In genomic region chr2:5592906-5593305, GRCh38 we compare ENCODE assay signal across 14 cellular contexts.
DNase-seq lines count a peak whose midpoint lies in the region; ATAC-seq and TF ChIP-seq lines count a peak whose summit lies in the region.
"Had no signal": no experiment of that assay in that cellular context is flagged by ENCODE, and none has a peak within 500 bp of the region (broad histone marks: within the 10 kb centered on the region; RNA-seq: fewer than 3 reads in every experiment).

No MANE protein-coding gene starts in this region.

- WGBS in neuronal stem cell (ENCODE audit: extremely low coverage in 2 of 2, insufficient read length in 2 of 2, insufficient replicate concordance in 1 of 2), 2 donors = no CpG with 5 or more reads among the region's 3 CpGs

- no peaks in the 10 kb centered on the region for H3K79me1 ChIP-seq in neuronal stem cell (ENCODE audit: low read depth, low read length)

- H3K23ac ChIP-seq in neuronal stem cell (ENCODE audit: low read depth, low read length, poor library complexity) = no peak overlapping the region

- no peak overlapping the region for H4K91ac ChIP-seq in neuronal stem cell (ENCODE audit: low read depth, low read length, poor library complexity)

- no peak for ATAC-seq in GM18520 (IDR thresholded peaks at IDR 0.05; ENCODE audit: unreplicated experiment)
- ATAC-seq: A549 had no signal

- H3K4me3 ChIP-seq in astrocyte of the cerebellum (ENCODE audit: low read depth, low read length) (no peak overlapping the region), fibroblast of lung (replicated peaks in 1 of 4; ENCODE audit: control extremely low read depth in 1 of 4, insufficient read depth in 1 of 4, low read depth in 3 of 4, low read length in 4 of 4) (no peak overlapping the region), neuronal stem cell (ENCODE audit: low read length in 2 of 2) (no peak overlapping the region)
- H3K4me3 ChIP-seq: A549, BLaER1, GM23248 had no signal

- H3K4ac ChIP-seq in neuronal stem cell (ENCODE audit: low read length) = no peak overlapping the region

- no peaks in the 10 kb centered on the region for H3K36me3 ChIP-seq in fibroblast of lung (ENCODE audit: control insufficient read depth, insufficient read depth, low read length)
- H3K36me3 ChIP-seq in neuronal stem cell (replicated peaks in 1 of 2; ENCODE audit: control insufficient read depth in 2 of 2, insufficient read depth in 2 of 2, low read length in 2 of 2) = no peaks in the 10 kb centered on the region
- H3K36me3 ChIP-seq: BLaER1 had no signal

- H3K27me3 ChIP-seq in fibroblast of lung (ENCODE audit: control insufficient read depth, insufficient read depth, low read length) (no peaks in the 10 kb centered on the region), neuronal stem cell (ENCODE audit: control insufficient read depth in 3 of 3, insufficient read depth in 3 of 3, low read depth in 1 of 3, low read length in 3 of 3) (no peaks in the 10 kb centered on the region)
- H3K27me3 ChIP-seq: BLaER1 had no signal

- H3K4me1 ChIP-seq in fibroblast of lung (ENCODE audit: control insufficient read depth, extremely low read depth, insufficient read depth, low read length) = no peaks in the 10 kb centered on the region
- H3K4me1 ChIP-seq in neuronal stem cell (ENCODE audit: control insufficient read depth in 2 of 2, insufficient read depth in 1 of 2, low read depth in 1 of 2, low read length in 2 of 2) = peaks cover 0 to 3% of the 10 kb centered on the region in 2 donors
- H3K4me1 ChIP-seq: A549, BLaER1, Caco-2 had no signal

- no peak overlapping the region for H2BK120ac ChIP-seq in neuronal stem cell (ENCODE audit: low read depth, low read length)

- H3K14ac ChIP-seq in neuronal stem cell (ENCODE audit: low read length) = no peak overlapping the region

- H3K9ac ChIP-seq in fibroblast of lung (ENCODE audit: insufficient read depth, low read length) (no peak overlapping the region), neuronal stem cell (ENCODE audit: low read depth, low read length, poor library complexity) (no peak overlapping the region)
- H3K9ac ChIP-seq: BLaER1, GM23248 had no signal

- H3K79me2 ChIP-seq in fibroblast of lung (ENCODE audit: control insufficient read depth, insufficient read depth, low read length) = no peaks in the 10 kb centered on the region

- H3K4me2 ChIP-seq in fibroblast of lung (ENCODE audit: extremely low read depth, insufficient read depth, low read length) = no peak overlapping the region
- H3K4me2 ChIP-seq in neuronal stem cell (ENCODE audit: insufficient read depth, low read length, poor library complexity, severe bottlenecking) = no peak overlapping the region
- H3K4me2 ChIP-seq: A549, BLaER1 had no signal

- no peak overlapping the region for H2BK5ac ChIP-seq in neuronal stem cell (ENCODE audit: low read length)

- H2BK15ac ChIP-seq in neuronal stem cell (ENCODE audit: low read length) = no peak overlapping the region

- H3K9me3 ChIP-seq in fibroblast of lung (ENCODE audit: control insufficient read depth, insufficient read depth, low read depth, low read length) = no peaks in the 10 kb centered on the region
- no peaks in the 10 kb centered on the region for H3K9me3 ChIP-seq in neuronal stem cell (replicated peaks in 1 of 2; ENCODE audit: control insufficient read depth in 2 of 2, insufficient read depth in 1 of 2, low read depth in 1 of 2, low read length in 2 of 2)
- H3K9me3 ChIP-seq: BLaER1, Caco-2 had no signal

- no peak overlapping the region for H2AK5ac ChIP-seq in neuronal stem cell (ENCODE audit: low read depth, low read length)

- no peaks in the 10 kb centered on the region for H4K20me1 ChIP-seq in fibroblast of lung (ENCODE audit: control insufficient read depth, extremely low read depth, insufficient read depth, low read length)
- H4K20me1 ChIP-seq: BLaER1 had no signal

- H4K8ac ChIP-seq in neuronal stem cell (ENCODE audit: low read depth, low read length) = no peak overlapping the region

- H3K27ac ChIP-seq in fibroblast of lung (ENCODE audit: insufficient read depth, low read length) (no peak overlapping the region), neuronal stem cell (replicated peaks; ENCODE audit: low read length) (no peak overlapping the region)
- H3K27ac ChIP-seq: A549, BLaER1, GM23248 had no signal

- no peak overlapping the region for H2BK12ac ChIP-seq in neuronal stem cell (ENCODE audit: low read length)

- DNase-seq in astrocyte of the cerebellum (ENCODE audit: low read depth) (peak; percentile 22), fibroblast of lung (ENCODE audit: low read depth in 2 of 2) (peak; percentile 56 to 72), neuronal stem cell (ENCODE audit: low spot score) (no peak), AG20443 (ENCODE audit: low spot score) (no peak), NCI-H146 treated with DMSO at 0.1 percent for 48 hours (lab: John Stamatoyannopoulos, UW; ENCODE audit: unreplicated experiment) (no peak)
- DNase-seq in stimulated activated naive CD4-positive, alpha-beta T cell treated with Interleukin-2 at 50 U/mL for 16 hours (lab: John Stamatoyannopoulos, UW) = no peak
- DNase-seq: AML-193; Caco-2; CD8-positive, alpha-beta memory T cell; GM23248; H7 had no signal

- H2AFZ ChIP-seq in fibroblast of lung (ENCODE audit: low read length) (no peak overlapping the region), neuronal stem cell (ENCODE audit: low read length) (peak overlapping the region; percentile 7)
- H2AFZ ChIP-seq: GM23248 had no signal

- TF ChIP-seq CTCF in astrocyte of the cerebellum (IDR thresholded peaks at IDR 0.05; ENCODE audit: low read depth, low read length, missing control alignments) (no peak), fibroblast of lung (conservative IDR thresholded peaks at IDR 0.05 in 1 of 2, IDR thresholded peaks at IDR 0.05 in 1 of 2; ENCODE audit: low read depth in 1 of 2, low read length in 2 of 2) (no peak)

- in situ Hi-C loops in astrocyte of the cerebellum (cut with HindIII; ENCODE audit: low sequenced_read_pairs) = no loop called here

- H3K18ac ChIP-seq in neuronal stem cell (ENCODE audit: low read length) = no peak overlapping the region

Comparison
In these comparisons a context has a peak if more than half of its experiments do, and no peak if none do; other contexts are left out.
1. DNase-seq: peak in astrocyte of the cerebellum (single experiment) and fibroblast of lung (2 of 2); none in neuronal stem cell (single experiment), AG20443 (single experiment), NCI-H146 treated with DMSO at 0.1 percent for 48 hours (single experiment) and stimulated activated naive CD4-positive, alpha-beta T cell treated with Interleukin-2 at 50 U/mL for 16 hours (single experiment).